In the genomic region with DNA sequence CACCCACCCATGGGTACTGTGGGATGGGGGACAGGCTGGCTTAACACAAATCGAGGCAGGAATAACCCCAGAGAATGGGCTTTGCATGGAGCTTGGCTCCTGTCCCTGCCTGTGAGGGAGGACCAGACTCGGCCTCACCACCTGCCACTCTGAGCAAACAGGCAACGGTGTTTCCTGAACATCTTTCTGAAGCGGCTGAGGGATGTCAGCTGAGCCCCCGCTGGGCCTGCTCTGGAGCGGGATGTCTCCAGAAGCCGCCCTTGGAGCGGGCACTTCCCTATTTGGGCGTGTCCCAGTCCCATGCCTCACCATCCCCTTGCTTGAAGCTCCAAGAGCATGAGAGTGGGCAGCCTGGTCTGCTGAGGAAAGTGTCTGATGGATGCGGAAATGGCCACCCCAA, we compare ENCODE assay signal across 1 cellular context.
TF ChIP-seq lines count a peak whose summit lies in the region.

No MANE protein-coding gene starts in this region.

TF ChIP-seq in K562, 482 proteins besides CTCF, POLR2A, EP300 and RAD21:
- TF ChIP-seq CSDE1 (IDR thresholded peaks at IDR 0.05) (no peak), POLR2G (IDR thresholded peaks at IDR 0.05; ENCODE audit: low read depth, low read length) (0 out of 2 replicates have a peak, but pooled peaks have one; percentile 8), SPI1 (IDR thresholded peaks at IDR 0.05; ENCODE audit: borderline replicate concordance, low read depth, low read length) (peak; percentile 48; the same call in 1 of the 2 replicates)
